1 cellular context compared by ENCODE assay signal in the genomic region with DNA sequence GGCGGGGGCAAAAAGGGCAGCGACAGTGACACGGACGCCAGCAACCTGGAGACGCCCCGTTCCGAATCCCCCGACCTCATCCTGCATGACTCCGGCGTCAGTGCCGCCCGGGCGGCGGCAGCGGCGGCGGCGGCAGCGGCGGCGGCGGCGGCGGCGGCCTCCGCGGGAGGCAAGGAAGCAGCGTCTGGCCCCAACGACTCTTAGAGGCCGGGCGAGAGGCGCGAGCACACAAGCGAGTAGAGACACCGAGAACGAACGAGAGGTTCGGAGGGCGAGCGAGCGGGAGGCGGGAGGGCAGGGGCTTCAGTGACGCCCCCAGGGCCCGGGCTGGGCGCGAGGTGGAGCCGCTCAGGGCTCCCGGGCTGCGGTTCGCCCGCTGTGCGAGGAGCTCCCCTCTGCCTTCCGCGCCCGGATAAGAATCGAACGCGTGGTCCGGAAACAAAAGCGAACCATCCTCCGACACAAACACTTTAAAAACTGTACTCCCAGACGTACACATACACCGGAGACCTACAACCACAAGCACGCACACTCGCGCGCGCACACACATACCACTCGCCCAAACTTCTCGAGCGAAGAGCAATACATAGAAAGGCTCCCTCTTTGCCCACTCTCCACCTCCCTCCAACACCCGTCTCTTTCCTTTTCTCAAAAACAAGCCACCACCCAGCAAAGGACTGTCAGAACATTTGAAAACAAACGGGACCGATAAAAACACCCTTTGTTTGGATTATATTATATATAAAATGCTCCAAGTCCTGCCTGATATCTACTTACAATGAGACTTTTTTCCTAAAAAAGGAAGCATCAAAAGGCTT.
TF ChIP-seq lines count a peak whose summit lies in the region.

No MANE protein-coding gene starts in this region.

TF ChIP-seq in HEK293, 187 proteins besides CTCF, POLR2A, EP300 and RAD21 (continued from another document and continues in another):
- TF ChIP-seq, protein P1, sequence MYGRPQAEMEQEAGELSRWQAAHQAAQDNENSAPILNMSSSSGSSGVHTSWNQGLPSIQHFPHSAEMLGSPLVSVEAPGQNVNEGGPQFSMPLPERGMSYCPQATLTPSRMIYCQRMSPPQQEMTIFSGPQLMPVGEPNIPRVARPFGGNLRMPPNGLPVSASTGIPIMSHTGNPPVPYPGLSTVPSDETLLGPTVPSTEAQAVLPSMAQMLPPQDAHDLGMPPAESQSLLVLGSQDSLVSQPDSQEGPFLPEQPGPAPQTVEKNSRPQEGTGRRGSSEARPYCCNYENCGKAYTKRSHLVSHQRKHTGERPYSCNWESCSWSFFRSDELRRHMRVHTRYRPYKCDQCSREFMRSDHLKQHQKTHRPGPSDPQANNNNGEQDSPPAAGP (tag by site-specific recombination; IDR thresholded peaks at IDR 0.05), result peak; percentile 25; the same call in 1 of the 2 replicates
- TF ChIP-seq YY1 (tag by site-specific recombination; IDR thresholded peaks at IDR 0.05), result no peak
- TF ChIP-seq HOXD13 (CRISPR knock-in tag; IDR thresholded peaks at IDR 0.05; ENCODE audit: borderline replicate concordance), result no peak
- no peak for TF ChIP-seq ZNF391 (tag by site-specific recombination; IDR thresholded peaks at IDR 0.05; ENCODE audit: borderline replicate concordance, low read depth)
- no peak for TF ChIP-seq ZNF19 (tag by site-specific recombination; IDR thresholded peaks at IDR 0.05; ENCODE audit: low read depth)
- peak; percentile 77 for TF ChIP-seq ZBTB20 (tag by site-specific recombination; IDR thresholded peaks at IDR 0.05)
- TF ChIP-seq, protein P2, sequence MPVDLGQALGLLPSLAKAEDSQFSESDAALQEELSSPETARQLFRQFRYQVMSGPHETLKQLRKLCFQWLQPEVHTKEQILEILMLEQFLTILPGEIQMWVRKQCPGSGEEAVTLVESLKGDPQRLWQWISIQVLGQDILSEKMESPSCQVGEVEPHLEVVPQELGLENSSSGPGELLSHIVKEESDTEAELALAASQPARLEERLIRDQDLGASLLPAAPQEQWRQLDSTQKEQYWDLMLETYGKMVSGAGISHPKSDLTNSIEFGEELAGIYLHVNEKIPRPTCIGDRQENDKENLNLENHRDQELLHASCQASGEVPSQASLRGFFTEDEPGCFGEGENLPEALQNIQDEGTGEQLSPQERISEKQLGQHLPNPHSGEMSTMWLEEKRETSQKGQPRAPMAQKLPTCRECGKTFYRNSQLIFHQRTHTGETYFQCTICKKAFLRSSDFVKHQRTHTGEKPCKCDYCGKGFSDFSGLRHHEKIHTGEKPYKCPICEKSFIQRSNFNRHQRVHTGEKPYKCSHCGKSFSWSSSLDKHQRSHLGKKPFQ (tag by site-specific recombination; IDR thresholded peaks at IDR 0.05), result no peak
- TF ChIP-seq ZBTB17 (tag by site-specific recombination; IDR thresholded peaks at IDR 0.05), result peak; percentile 80
- TF ChIP-seq SP3 (tag by site-specific recombination; IDR thresholded peaks at IDR 0.05), result peak; percentile 11; the same call in 1 of the 2 replicates
- TF ChIP-seq ZFP3 (tag by site-specific recombination; IDR thresholded peaks at IDR 0.05; ENCODE audit: low read depth), result no peak
- TF ChIP-seq, protein P3, sequence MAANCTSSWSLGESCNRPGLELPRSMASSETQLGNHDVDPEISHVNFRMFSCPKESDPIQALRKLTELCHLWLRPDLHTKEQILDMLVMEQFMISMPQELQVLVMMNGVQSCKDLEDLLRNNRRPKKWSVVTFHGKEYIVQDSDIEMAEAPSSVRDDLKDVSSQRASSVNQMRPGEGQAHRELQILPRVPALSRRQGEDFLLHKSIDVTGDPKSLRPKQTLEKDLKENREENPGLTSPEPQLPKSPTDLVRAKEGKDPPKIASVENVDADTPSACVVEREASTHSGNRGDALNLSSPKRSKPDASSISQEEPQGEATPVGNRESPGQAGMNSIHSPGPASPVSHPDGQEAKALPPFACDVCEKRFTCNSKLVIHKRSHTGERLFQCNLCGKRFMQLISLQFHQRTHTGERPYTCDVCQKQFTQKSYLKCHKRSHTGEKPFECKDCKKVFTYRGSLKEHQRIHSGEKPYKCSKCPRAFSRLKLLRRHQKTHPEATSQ (tag by site-specific recombination; IDR thresholded peaks at IDR 0.05), result no peak
- TF ChIP-seq ZNF624 (tag by site-specific recombination; IDR thresholded peaks at IDR 0.05), result no peak
- TF ChIP-seq ZNF2 (tag by site-specific recombination; IDR thresholded peaks at IDR 0.05), result no peak
- TF ChIP-seq, protein P4, sequence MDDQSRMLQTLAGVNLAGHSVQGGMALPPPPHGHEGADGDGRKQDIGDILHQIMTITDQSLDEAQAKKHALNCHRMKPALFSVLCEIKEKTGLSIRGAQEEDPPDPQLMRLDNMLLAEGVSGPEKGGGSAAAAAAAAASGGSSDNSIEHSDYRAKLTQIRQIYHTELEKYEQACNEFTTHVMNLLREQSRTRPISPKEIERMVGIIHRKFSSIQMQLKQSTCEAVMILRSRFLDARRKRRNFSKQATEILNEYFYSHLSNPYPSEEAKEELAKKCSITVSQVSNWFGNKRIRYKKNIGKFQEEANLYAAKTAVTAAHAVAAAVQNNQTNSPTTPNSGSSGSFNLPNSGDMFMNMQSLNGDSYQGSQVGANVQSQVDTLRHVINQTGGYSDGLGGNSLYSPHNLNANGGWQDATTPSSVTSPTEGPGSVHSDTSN (CRISPR knock-in tag; IDR thresholded peaks at IDR 0.05), result no peak
- TF ChIP-seq ZNF621 (tag by site-specific recombination; IDR thresholded peaks at IDR 0.05), result no peak
- peak; percentile 42; the same call in 1 of the 2 replicates for TF ChIP-seq KLF8 (tag by site-specific recombination; IDR thresholded peaks at IDR 0.05)
- TF ChIP-seq ZNF394 (tag by site-specific recombination; IDR thresholded peaks at IDR 0.05; ENCODE audit: borderline replicate concordance), result no peak
- no peak for TF ChIP-seq REPIN1 (tag by site-specific recombination; IDR thresholded peaks at IDR 0.05; ENCODE audit: low read depth)
- no peak for TF ChIP-seq ZNF473 (tag by site-specific recombination; IDR thresholded peaks at IDR 0.05)
- TF ChIP-seq, protein P5, sequence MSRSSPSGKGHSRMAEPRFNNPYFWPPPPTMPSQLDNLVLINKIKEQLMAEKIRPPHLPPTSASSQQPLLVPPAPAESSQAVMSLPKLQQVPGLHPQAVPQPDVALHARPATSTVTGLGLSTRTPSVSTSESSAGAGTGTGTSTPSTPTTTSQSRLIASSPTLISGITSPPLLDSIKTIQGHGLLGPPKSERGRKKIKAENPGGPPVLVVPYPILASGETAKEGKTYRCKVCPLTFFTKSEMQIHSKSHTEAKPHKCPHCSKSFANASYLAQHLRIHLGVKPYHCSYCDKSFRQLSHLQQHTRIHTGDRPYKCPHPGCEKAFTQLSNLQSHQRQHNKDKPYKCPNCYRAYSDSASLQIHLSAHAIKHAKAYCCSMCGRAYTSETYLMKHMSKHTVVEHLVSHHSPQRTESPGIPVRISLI (tag by site-specific recombination; IDR thresholded peaks at IDR 0.05), result no peak
- TF ChIP-seq ZNF529 (tag by site-specific recombination; IDR thresholded peaks at IDR 0.05; ENCODE audit: insufficient replicate concordance), result no peak
- TF ChIP-seq, protein P6, sequence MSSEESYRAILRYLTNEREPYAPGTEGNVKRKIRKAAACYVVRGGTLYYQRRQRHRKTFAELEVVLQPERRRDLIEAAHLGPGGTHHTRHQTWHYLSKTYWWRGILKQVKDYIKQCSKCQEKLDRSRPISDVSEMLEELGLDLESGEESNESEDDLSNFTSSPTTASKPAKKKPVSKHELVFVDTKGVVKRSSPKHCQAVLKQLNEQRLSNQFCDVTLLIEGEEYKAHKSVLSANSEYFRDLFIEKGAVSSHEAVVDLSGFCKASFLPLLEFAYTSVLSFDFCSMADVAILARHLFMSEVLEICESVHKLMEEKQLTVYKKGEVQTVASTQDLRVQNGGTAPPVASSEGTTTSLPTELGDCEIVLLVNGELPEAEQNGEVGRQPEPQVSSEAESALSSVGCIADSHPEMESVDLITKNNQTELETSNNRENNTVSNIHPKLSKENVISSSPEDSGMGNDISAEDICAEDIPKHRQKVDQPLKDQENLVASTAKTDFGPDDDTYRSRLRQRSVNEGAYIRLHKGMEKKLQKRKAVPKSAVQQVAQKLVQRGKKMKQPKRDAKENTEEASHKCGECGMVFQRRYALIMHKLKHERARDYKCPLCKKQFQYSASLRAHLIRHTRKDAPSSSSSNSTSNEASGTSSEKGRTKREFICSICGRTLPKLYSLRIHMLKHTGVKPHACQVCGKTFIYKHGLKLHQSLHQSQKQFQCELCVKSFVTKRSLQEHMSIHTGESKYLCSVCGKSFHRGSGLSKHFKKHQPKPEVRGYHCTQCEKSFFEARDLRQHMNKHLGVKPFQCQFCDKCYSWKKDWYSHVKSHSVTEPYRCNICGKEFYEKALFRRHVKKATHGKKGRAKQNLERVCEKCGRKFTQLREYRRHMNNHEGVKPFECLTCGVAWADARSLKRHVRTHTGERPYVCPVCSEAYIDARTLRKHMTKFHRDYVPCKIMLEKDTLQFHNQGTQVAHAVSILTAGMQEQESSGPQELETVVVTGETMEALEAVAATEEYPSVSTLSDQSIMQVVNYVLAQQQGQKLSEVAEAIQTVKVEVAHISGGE (tag by site-specific recombination; conservative IDR thresholded peaks at IDR 0.05; ENCODE audit: low read depth), result no peak
- TF ChIP-seq TRIM28 (IDR thresholded peaks at IDR 0.05; ENCODE audit: borderline replicate concordance, low read length), result no peak
- no peak for TF ChIP-seq ZNF416 (tag by site-specific recombination; IDR thresholded peaks at IDR 0.05)
- TF ChIP-seq GLI2 (tag by site-specific recombination; IDR thresholded peaks at IDR 0.05; ENCODE audit: borderline replicate concordance, low read depth), result no peak
- TF ChIP-seq ZFP41 (tag by site-specific recombination; IDR thresholded peaks at IDR 0.05; ENCODE audit: borderline replicate concordance), result no peak
- no peak for TF ChIP-seq ZNF324 (tag by site-specific recombination; IDR thresholded peaks at IDR 0.05)
- TF ChIP-seq ZNF785 (tag by site-specific recombination; IDR thresholded peaks at IDR 0.05), result no peak
- no peak for TF ChIP-seq ZNF658 (tag by site-specific recombination; IDR thresholded peaks at IDR 0.05)
- TF ChIP-seq ZNF10 (tag by site-specific recombination; IDR thresholded peaks at IDR 0.05), result no peak
- TF ChIP-seq ZBTB8A (tag by site-specific recombination; IDR thresholded peaks at IDR 0.05), result peak; percentile 93
- no peak for TF ChIP-seq ZNF157 (tag by site-specific recombination; IDR thresholded peaks at IDR 0.05)
- TF ChIP-seq, protein P7, sequence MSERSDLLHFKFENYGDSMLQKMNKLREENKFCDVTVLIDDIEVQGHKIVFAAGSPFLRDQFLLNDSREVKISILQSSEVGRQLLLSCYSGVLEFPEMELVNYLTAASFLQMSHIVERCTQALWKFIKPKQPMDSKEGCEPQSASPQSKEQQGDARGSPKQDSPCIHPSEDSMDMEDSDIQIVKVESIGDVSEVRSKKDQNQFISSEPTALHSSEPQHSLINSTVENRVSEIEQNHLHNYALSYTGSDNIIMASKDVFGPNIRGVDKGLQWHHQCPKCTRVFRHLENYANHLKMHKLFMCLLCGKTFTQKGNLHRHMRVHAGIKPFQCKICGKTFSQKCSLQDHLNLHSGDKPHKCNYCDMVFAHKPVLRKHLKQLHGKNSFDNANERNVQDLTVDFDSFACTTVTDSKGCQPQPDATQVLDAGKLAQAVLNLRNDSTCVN (tag by site-specific recombination; optimal IDR thresholded peaks at IDR 0.05), result peak; percentile 81
- no peak for TF ChIP-seq SETDB1 (IDR thresholded peaks at IDR 0.05; ENCODE audit: insufficient read length, low read length)
- no peak for TF ChIP-seq ZNF121 (tag by site-specific recombination; IDR thresholded peaks at IDR 0.05)
- no peak for TF ChIP-seq ZSCAN23 (tag by site-specific recombination; IDR thresholded peaks at IDR 0.05)
- TF ChIP-seq ZBTB21 (tag by site-specific recombination; IDR thresholded peaks at IDR 0.05), result no peak
- no peak for TF ChIP-seq ZNF23 (tag by site-specific recombination; IDR thresholded peaks at IDR 0.05; ENCODE audit: borderline replicate concordance)
- TF ChIP-seq ZNF37A (tag by site-specific recombination; IDR thresholded peaks at IDR 0.05), result no peak
- no peak for TF ChIP-seq YY2 (tag by site-specific recombination; IDR thresholded peaks at IDR 0.05)
- peak; percentile 42 for TF ChIP-seq SP2 (tag by site-specific recombination; IDR thresholded peaks at IDR 0.05)
- TF ChIP-seq PRDM1 (tag by site-specific recombination; IDR thresholded peaks at IDR 0.05), result peak; percentile 55
- TF ChIP-seq ZNF558 (tag by site-specific recombination; IDR thresholded peaks at IDR 0.05), result no peak
- TF ChIP-seq, protein P8, sequence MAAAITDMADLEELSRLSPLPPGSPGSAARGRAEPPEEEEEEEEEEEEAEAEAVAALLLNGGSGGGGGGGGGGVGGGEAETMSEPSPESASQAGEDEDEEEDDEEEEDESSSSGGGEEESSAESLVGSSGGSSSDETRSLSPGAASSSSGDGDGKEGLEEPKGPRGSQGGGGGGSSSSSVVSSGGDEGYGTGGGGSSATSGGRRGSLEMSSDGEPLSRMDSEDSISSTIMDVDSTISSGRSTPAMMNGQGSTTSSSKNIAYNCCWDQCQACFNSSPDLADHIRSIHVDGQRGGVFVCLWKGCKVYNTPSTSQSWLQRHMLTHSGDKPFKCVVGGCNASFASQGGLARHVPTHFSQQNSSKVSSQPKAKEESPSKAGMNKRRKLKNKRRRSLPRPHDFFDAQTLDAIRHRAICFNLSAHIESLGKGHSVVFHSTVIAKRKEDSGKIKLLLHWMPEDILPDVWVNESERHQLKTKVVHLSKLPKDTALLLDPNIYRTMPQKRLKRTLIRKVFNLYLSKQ (tag by site-specific recombination; IDR thresholded peaks at IDR 0.05; ENCODE audit: borderline replicate concordance), result no peak
- TF ChIP-seq ZNF341 (tag by site-specific recombination; IDR thresholded peaks at IDR 0.05; ENCODE audit: low read depth), result peak; percentile 87
- no peak for TF ChIP-seq OVOL3 (tag by site-specific recombination; IDR thresholded peaks at IDR 0.05)
- TF ChIP-seq ZNF48 (tag by site-specific recombination; IDR thresholded peaks at IDR 0.05), result no peak
- TF ChIP-seq ZFHX2 (tag by site-specific recombination; conservative IDR thresholded peaks at IDR 0.05), result no peak
- TF ChIP-seq ZNF585B (tag by site-specific recombination; IDR thresholded peaks at IDR 0.05), result no peak
- TF ChIP-seq KLF7 (tag by site-specific recombination; IDR thresholded peaks at IDR 0.05; ENCODE audit: borderline replicate concordance), result no peak
- TF ChIP-seq ZNF626 (tag by site-specific recombination; IDR thresholded peaks at IDR 0.05), result no peak
- no peak for TF ChIP-seq ZIC2 (tag by site-specific recombination; IDR thresholded peaks at IDR 0.05)
- TF ChIP-seq RBAK (tag by site-specific recombination; IDR thresholded peaks at IDR 0.05), result no peak
- TF ChIP-seq ZNF510 (tag by site-specific recombination; IDR thresholded peaks at IDR 0.05; ENCODE audit: insufficient replicate concordance), result no peak
- no peak for TF ChIP-seq ZNF138 (tag by site-specific recombination; IDR thresholded peaks at IDR 0.05; ENCODE audit: borderline replicate concordance)
- TF ChIP-seq, protein P9, sequence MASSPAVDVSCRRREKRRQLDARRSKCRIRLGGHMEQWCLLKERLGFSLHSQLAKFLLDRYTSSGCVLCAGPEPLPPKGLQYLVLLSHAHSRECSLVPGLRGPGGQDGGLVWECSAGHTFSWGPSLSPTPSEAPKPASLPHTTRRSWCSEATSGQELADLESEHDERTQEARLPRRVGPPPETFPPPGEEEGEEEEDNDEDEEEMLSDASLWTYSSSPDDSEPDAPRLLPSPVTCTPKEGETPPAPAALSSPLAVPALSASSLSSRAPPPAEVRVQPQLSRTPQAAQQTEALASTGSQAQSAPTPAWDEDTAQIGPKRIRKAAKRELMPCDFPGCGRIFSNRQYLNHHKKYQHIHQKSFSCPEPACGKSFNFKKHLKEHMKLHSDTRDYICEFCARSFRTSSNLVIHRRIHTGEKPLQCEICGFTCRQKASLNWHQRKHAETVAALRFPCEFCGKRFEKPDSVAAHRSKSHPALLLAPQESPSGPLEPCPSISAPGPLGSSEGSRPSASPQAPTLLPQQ (tag by site-specific recombination; IDR thresholded peaks at IDR 0.05), result no peak
- TF ChIP-seq MEIS1 (CRISPR knock-in tag; IDR thresholded peaks at IDR 0.05; ENCODE audit: borderline replicate concordance), result no peak
